1 cellular context compared by ENCODE assay signal in genomic region chr19:51339687-51340656, GRCh38.
TF ChIP-seq lines count a peak whose summit lies in the region.

No MANE protein-coding gene starts in this region.

TF ChIP-seq in HepG2, 621 proteins besides CTCF, POLR2A, EP300 and RAD21 (continued from another document):
- TF ChIP-seq SKIL (CRISPR knock-in tag; IDR thresholded peaks at IDR 0.05; ENCODE audit: borderline replicate concordance), result peak; percentile 32; the same call in 1 of the 2 replicates
- peak; percentile 71 for TF ChIP-seq HOXA3 (CRISPR knock-in tag; IDR thresholded peaks at IDR 0.05)
- 0 out of 2 replicates have a peak, but pooled peaks have one; percentile 4 for TF ChIP-seq ZNF782 (CRISPR knock-in tag; IDR thresholded peaks at IDR 0.05; ENCODE audit: borderline replicate concordance)
- peak; percentile 34; the same call in 1 of the 2 replicates for TF ChIP-seq ZFX (CRISPR knock-in tag; IDR thresholded peaks at IDR 0.05; ENCODE audit: low read depth)
- no peak for TF ChIP-seq SIX4 (CRISPR knock-in tag; IDR thresholded peaks at IDR 0.05)
